In genomic region chr7:33872870-33873269, GRCh38 we compare ENCODE assay signal across 1 cellular context.
TF ChIP-seq lines count a peak whose summit lies in the region.

No MANE protein-coding gene starts in this region.

TF ChIP-seq in GM23338, 12 proteins besides CTCF, POLR2A, EP300 and RAD21:
- TF ChIP-seq JUNB (IDR thresholded peaks at IDR 0.05; ENCODE audit: unreplicated experiment) (no peak), ZNF114 (CRISPR knock-in tag; IDR thresholded peaks at IDR 0.05) (no peak), EZH2 (IDR thresholded peaks at IDR 0.05; ENCODE audit: low read depth, unreplicated experiment) (no peak), REST (IDR thresholded peaks at IDR 0.05; ENCODE audit: unreplicated experiment) (no peak), ZNF462 (CRISPR knock-in tag; IDR thresholded peaks at IDR 0.05) (no peak), CREB1 (CRISPR knock-in tag; IDR thresholded peaks at IDR 0.05; ENCODE audit: low read depth) (no peak), EZH2phosphoT487 (IDR thresholded peaks at IDR 0.05; ENCODE audit: unreplicated experiment) (no peak), POLR2AphosphoS5 (IDR thresholded peaks at IDR 0.05; ENCODE audit: low read depth) (no peak), ZNF331 (CRISPR knock-in tag; IDR thresholded peaks at IDR 0.05; ENCODE audit: low read depth) (no peak), STAT1 (IDR thresholded peaks at IDR 0.05; ENCODE audit: unreplicated experiment) (no peak), NANOG (IDR thresholded peaks at IDR 0.05; ENCODE audit: borderline replicate concordance) (no peak)
- TF ChIP-seq, protein P1, sequence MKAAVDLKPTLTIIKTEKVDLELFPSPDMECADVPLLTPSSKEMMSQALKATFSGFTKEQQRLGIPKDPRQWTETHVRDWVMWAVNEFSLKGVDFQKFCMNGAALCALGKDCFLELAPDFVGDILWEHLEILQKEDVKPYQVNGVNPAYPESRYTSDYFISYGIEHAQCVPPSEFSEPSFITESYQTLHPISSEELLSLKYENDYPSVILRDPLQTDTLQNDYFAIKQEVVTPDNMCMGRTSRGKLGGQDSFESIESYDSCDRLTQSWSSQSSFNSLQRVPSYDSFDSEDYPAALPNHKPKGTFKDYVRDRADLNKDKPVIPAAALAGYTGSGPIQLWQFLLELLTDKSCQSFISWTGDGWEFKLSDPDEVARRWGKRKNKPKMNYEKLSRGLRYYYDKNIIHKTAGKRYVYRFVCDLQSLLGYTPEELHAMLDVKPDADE (IDR thresholded peaks at IDR 0.05) = no peak
